ENCODE assay signal across 8 cellular contexts in the genomic region with DNA sequence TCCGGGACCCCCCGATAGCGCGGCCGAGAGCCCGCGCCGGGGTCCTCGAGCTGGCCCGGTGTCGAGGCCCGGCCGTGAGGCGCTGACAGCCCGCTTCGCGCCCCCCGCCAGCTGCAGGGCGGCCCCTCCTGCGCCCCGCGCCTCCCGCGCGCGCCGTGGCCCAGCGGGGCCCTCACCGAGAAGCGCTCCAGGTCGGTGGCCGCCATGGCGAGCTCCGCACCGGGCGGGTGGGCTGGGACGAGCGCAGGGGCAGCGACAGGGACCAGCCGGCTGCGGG. TPM values are rescaled to one million over a fixed set of nuclear protein-coding genes. Genes with fewer than 3 reads are reported as not detected.
DNase-seq lines count a peak whose midpoint lies in the region; ATAC-seq and TF ChIP-seq lines count a peak whose summit lies in the region.

No MANE protein-coding gene starts in this region.

- no peak overlapping the region for H3K4me3 Mint-ChIP-seq in activated CD4-positive, alpha-beta T cell treated with anti-CD3 and anti-CD28 coated beads for 36 hours

- H3K9me3 ChIP-seq in colonic mucosa (no peaks in the 10 kb centered on the region), mucosa of rectum (ENCODE audit: control insufficient read depth in 2 of 2, low read length in 2 of 2) (no peaks in the 10 kb centered on the region)

- H3K27ac Mint-ChIP-seq in activated CD4-positive, alpha-beta T cell treated with anti-CD3 and anti-CD28 coated beads for 36 hours, result no peak overlapping the region

- H3K4me1 ChIP-seq in colonic mucosa (peaks cover 8% of the 10 kb centered on the region), mucosa of rectum (ENCODE audit: control insufficient read depth in 2 of 2, insufficient read depth in 2 of 2, low read length in 2 of 2) (peaks cover 19 to 22% of the 10 kb centered on the region in 2 donors)

- H3K9ac ChIP-seq in colonic mucosa (ENCODE audit: low read depth in 2 of 2, low read length in 2 of 2) (peak overlapping the region; percentile 76 to 83), mucosa of rectum (ENCODE audit: low read depth in 1 of 2, low read length in 2 of 2) (peak overlapping the region; percentile 17 to 75)

- POLR2A ChIA-PET in AG04449 (lab: Yijun Ruan, JAX), result no interaction called here
- POLR2A ChIA-PET in activated CD4-positive, alpha-beta T cell treated with anti-CD3 and anti-CD28 coated beads for 36 hours (lab: Charles Lee), result no interaction called here

- peak; percentile 26 for ATAC-seq in HG03571 (IDR thresholded peaks at IDR 0.05; ENCODE audit: unreplicated experiment)
- no peak for ATAC-seq in activated CD4-positive, alpha-beta T cell treated with anti-CD3 and anti-CD28 coated beads for 36 hours

- H3K36me3 ChIP-seq in colonic mucosa, result no peaks in the 10 kb centered on the region
- no peaks in the 10 kb centered on the region for H3K36me3 ChIP-seq in mucosa of rectum (ENCODE audit: control insufficient read depth in 2 of 2, insufficient read depth in 2 of 2, low read length in 2 of 2)

- H3K27ac ChIP-seq in colonic mucosa (peak overlapping the region; percentile 45), mucosa of rectum (ENCODE audit: low read depth in 2 of 2, low read length in 2 of 2) (peak overlapping the region; percentile 26 to 55)

- CTCF ChIA-PET in AG04449 (lab: Yijun Ruan, JAX), result interaction anchor here (0.6 to 2.3 kb wide), 3 partner anchors 9 to 392 kb away, joined by 3 to 6 read pairs (median 3); partner anchors contain the start of gene SHROOM1
- CTCF ChIA-PET in activated CD4-positive, alpha-beta T cell treated with anti-CD3 and anti-CD28 coated beads for 36 hours (lab: Charles Lee), result interaction anchor here (0.6 to 0.7 kb wide), 2 partner anchors 8 to 165 kb away, joined by 3 read pairs; no protein-coding TSS in a partner anchor

- no peaks in the 10 kb centered on the region for H3K9me3 Mint-ChIP-seq in activated CD4-positive, alpha-beta T cell treated with anti-CD3 and anti-CD28 coated beads for 36 hours (ENCODE audit: low read depth)

- no peak for DNase-seq in AG04449 (ENCODE audit: low read depth, low spot score)
- no peak for DNase-seq in colonic mucosa
- DNase-seq in GM13976 (ENCODE audit: low spot score), result no peak
- no peak for DNase-seq in activated CD4-positive, alpha-beta T cell treated with anti-CD3 and anti-CD28 coated beads for 36 hours
- no peak for DNase-seq in stimulated activated CD4-positive, alpha-beta T cell treated with anti-CD3 and anti-CD28 coated beads, Interleukin-12 subunit alpha, Interleukin-12 subunit beta, amount 100 ng/mL, for 4 hours
- DNase-seq in superior temporal gyrus (ENCODE audit: extremely low spot score), result no peak

- no peak for TF ChIP-seq CTCF in AG04449 (IDR thresholded peaks at IDR 0.05; ENCODE audit: insufficient read depth, low read length, missing control alignments)
- TF ChIP-seq CTCF in colonic mucosa (IDR thresholded peaks at IDR 0.05), result no peak
- no peak for TF ChIP-seq CTCF in GM13976 (IDR thresholded peaks at IDR 0.05; ENCODE audit: borderline replicate concordance, control extremely low read depth, extremely low read depth, insufficient read depth, missing control alignments)

- peaks cover 33% of the 10 kb centered on the region for H3K27me3 Mint-ChIP-seq in activated CD4-positive, alpha-beta T cell treated with anti-CD3 and anti-CD28 coated beads for 36 hours

- no peaks in the 10 kb centered on the region for H3K36me3 Mint-ChIP-seq in activated CD4-positive, alpha-beta T cell treated with anti-CD3 and anti-CD28 coated beads for 36 hours (ENCODE audit: low read depth)

- H3K27me3 ChIP-seq in colonic mucosa, result no peaks in the 10 kb centered on the region
- H3K27me3 ChIP-seq in mucosa of rectum (ENCODE audit: control insufficient read depth in 2 of 2, insufficient read depth in 2 of 2, low read length in 2 of 2), result no peaks in the 10 kb centered on the region

- H3K4me1 Mint-ChIP-seq in activated CD4-positive, alpha-beta T cell treated with anti-CD3 and anti-CD28 coated beads for 36 hours, result peaks cover 7% of the 10 kb centered on the region

- in situ Hi-C loops in GM13976 (cut with MboI; ENCODE audit: low sequenced_read_pairs, unreplicated experiment), result no loop called here

- intact Hi-C loops in colonic mucosa (cut with DNase I), result no loop called here
- intact Hi-C loops in activated CD4-positive, alpha-beta T cell treated with anti-CD3 and anti-CD28 coated beads for 36 hours (cut with DNase I, micrococcal nuclease), result loop anchor here in 1 of 2 experiments (1.0 kb wide), 2 partner anchors 24 to 40 kb away; partner anchors contain the start of gene KIF3A

- H3K4me3 ChIP-seq in AG04449 (ENCODE audit: low read depth, low read length) (peak overlapping the region; percentile 72), colonic mucosa (peak overlapping the region; percentile 81), mucosa of rectum (ENCODE audit: low read length in 2 of 2) (peak overlapping the region; percentile 75 to 82)

RNA-seq across cellular contexts. Expression of gene SEPTIN8, which starts 0.2 kb away (rescaled TPM):
- 10 to 100 TPM; 57.6 to 84.2 TPM for total RNA-seq in colonic mucosa
- 10 to 100 TPM; 18.6 to 19.9 TPM for total RNA-seq in activated CD4-positive, alpha-beta T cell treated with anti-CD3 and anti-CD28 coated beads for 36 hours

RNA-seq across cellular contexts. Expression of gene CCNI2, which starts 29.6 kb away (rescaled TPM):
- 10 to 100 TPM in 1 of 2 donors, 1 to 10 TPM in 1; 7.1 to 22.9 TPM for total RNA-seq in colonic mucosa
- total RNA-seq in activated CD4-positive, alpha-beta T cell treated with anti-CD3 and anti-CD28 coated beads for 36 hours, result 1 to 10 TPM; 4.3 to 4.6 TPM

RNA-seq across cellular contexts. Expression of gene SOWAHA, which starts 36.2 kb away (rescaled TPM):
- total RNA-seq in colonic mucosa, result 10 to 100 TPM; 12.4 to 30.7 TPM
- total RNA-seq in activated CD4-positive, alpha-beta T cell treated with anti-CD3 and anti-CD28 coated beads for 36 hours, result under 1 TPM in 1 of 2 experiments, not detected in 1; 0.05 TPM

RNA-seq across cellular contexts. Expression of gene KIF3A, which starts 39.5 kb away (rescaled TPM):
- total RNA-seq in colonic mucosa, result 1 to 10 TPM; 4.0 to 5.2 TPM
- 10 to 100 TPM in 1 of 2 experiments, 1 to 10 TPM in 1; 7.1 to 10.6 TPM for total RNA-seq in activated CD4-positive, alpha-beta T cell treated with anti-CD3 and anti-CD28 coated beads for 36 hours

RNA-seq across cellular contexts. Expression of gene SHROOM1, which starts 53.6 kb away (rescaled TPM):
- total RNA-seq in colonic mucosa, result 10 to 100 TPM; 36.9 to 64.1 TPM
- under 1 TPM; 0.63 to 0.89 TPM for total RNA-seq in activated CD4-positive, alpha-beta T cell treated with anti-CD3 and anti-CD28 coated beads for 36 hours

Comparison
In these comparisons a context has a peak if more than half of its experiments do, and no peak if none do; other contexts are left out.
1. RNA of gene SOWAHA, which starts 36.2 kb away (total RNA-seq): 12.4 to 30.7 TPM in colonic mucosa; 0.05 TPM in activated CD4-positive, alpha-beta T cell treated with anti-CD3 and anti-CD28 coated beads for 36 hours; every median in the first group is over 10 times any median in the second.
2. Peak in every context shown above with its lines, with median percentiles within 50 percentile points of each other: H3K4me3 ChIP-seq.